In the genomic region with DNA sequence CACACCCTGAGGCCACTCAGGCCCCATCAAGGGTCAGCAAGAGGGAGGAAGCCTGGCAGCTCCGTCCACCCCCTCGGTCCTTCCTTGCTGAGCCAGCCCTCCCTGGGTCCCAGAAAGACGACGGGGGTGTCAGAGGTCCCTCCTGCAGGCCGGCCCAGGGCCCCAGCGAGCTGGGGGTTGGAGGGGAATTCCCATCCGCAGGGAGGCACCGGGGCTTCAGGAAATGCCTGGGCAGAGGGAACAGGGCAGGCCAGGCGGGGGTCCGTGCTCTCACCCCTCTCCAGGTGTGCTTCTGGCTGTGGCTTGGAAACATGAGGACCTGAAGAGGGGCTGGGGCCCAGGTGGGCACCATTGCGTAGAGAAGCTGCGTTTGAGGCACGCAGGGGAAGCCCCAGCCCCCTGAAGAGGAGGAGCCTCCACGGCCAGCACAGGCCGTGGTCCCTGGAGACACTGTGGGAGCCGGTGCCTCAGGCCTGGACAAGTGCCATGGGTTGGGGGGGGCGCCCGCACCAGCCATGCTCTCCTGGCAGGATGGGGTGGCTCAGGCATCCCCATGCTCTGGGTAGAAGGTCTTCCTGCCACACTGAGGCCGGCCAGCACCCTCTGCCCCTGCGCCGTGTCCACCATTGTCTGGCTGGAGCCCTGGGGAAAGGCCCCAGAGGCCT, we compare ENCODE assay signal across 15 cellular contexts.
DNase-seq lines count a peak whose midpoint lies in the region; ATAC-seq and TF ChIP-seq lines count a peak whose summit lies in the region.
"Had no signal": no experiment of that assay in that cellular context is flagged by ENCODE, and none has a peak within 500 bp of the region (broad histone marks: within the 10 kb centered on the region; RNA-seq: fewer than 3 reads in every experiment).

No MANE protein-coding gene starts in this region.

- no peaks in the 10 kb centered on the region for H3K36me3 ChIP-seq in HUES6 (ENCODE audit: control insufficient read depth, insufficient read depth, low read length)
- peaks cover 3% of the 10 kb centered on the region for H3K36me3 ChIP-seq in iPS-15b (ENCODE audit: control insufficient read depth, insufficient read depth, low read length)
- no peaks in the 10 kb centered on the region for H3K36me3 ChIP-seq in smooth muscle cell (ENCODE audit: low read depth)
- H3K36me3 ChIP-seq: tibial artery had no signal

- H3K27me3 ChIP-seq in HUES6 (ENCODE audit: control insufficient read depth, insufficient read depth, low read length) (peaks cover 43% of the 10 kb centered on the region), iPS-15b (ENCODE audit: control insufficient read depth, insufficient read depth, low read length) (peaks cover 12% of the 10 kb centered on the region), smooth muscle cell (ENCODE audit: low read depth) (no peaks in the 10 kb centered on the region)
- H3K27me3 ChIP-seq: tibial artery had no signal

- H3K4me3 ChIP-seq in HUES6 (ENCODE audit: low read depth, low read length): peak overlapping the region; percentile 41
- H3K4me3 ChIP-seq in iPS-15b (ENCODE audit: low read depth, low read length): peak overlapping the region; percentile 28
- H3K4me3 ChIP-seq in smooth muscle cell: no peak overlapping the region

- no peak overlapping the region for H2AFZ ChIP-seq in smooth muscle cell (ENCODE audit: low read depth)

- peaks cover 18% of the 10 kb centered on the region for H3K4me1 ChIP-seq in HUES6 (ENCODE audit: control insufficient read depth, insufficient read depth, low read length)
- H3K4me1 ChIP-seq in iPS-15b (ENCODE audit: control insufficient read depth, insufficient read depth, low read length): peaks cover 9% of the 10 kb centered on the region
- peaks cover 23% of the 10 kb centered on the region for H3K4me1 ChIP-seq in smooth muscle cell (ENCODE audit: low read depth)

- no peaks in the 10 kb centered on the region for H3F3A ChIP-seq in smooth muscle cell (ENCODE audit: low read depth)

- WGBS in smooth muscle cell (ENCODE audit: low lambda C conversion rate): 62% methylated on average over 21 of the region's 21 CpGs

- peak overlapping the region; percentile 43 for H3K9ac ChIP-seq in HUES6 (ENCODE audit: low read length)
- no peak overlapping the region for H3K9ac ChIP-seq in iPS-15b (ENCODE audit: low read depth, low read length)
- H3K9ac ChIP-seq in smooth muscle cell (ENCODE audit: low read depth): no peak overlapping the region

- CTCF ChIA-PET in GM10248 (lab: Yijun Ruan, JAX): no interaction called here

- peak overlapping the region; percentile 78 for H3K4me2 ChIP-seq in smooth muscle cell

- no peaks in the 10 kb centered on the region for H3K79me2 ChIP-seq in smooth muscle cell (ENCODE audit: low read depth)

- DNase-seq in GM10248 (ENCODE audit: extremely low spot score): peak; percentile 66
- DNase-seq in smooth muscle cell (lab: John Stamatoyannopoulos, UW; ENCODE audit: unreplicated experiment): no peak
- no peak for DNase-seq in KBM-7
- DNase-seq: activated CD4-positive, alpha-beta T cell treated with anti-CD3 and anti-CD28 coated beads for 4 hours; AML-193; Caco-2; NCI-H187 had no signal

- in situ Hi-C loops in KBM-7 (cut with MboI; ENCODE audit: low pct_unique_long_range_greater_than_20kb, low sequenced_read_pairs): no loop called here

- no peak overlapping the region for H3K27ac ChIP-seq in HUES6 (ENCODE audit: low read depth, low read length)
- no peak overlapping the region for H3K27ac ChIP-seq in smooth muscle cell (ENCODE audit: low read depth)
- H3K27ac ChIP-seq: RWPE1, tibial artery had no signal

- no peaks in the 10 kb centered on the region for H4K20me1 ChIP-seq in smooth muscle cell (ENCODE audit: low read depth)

- POLR2A ChIA-PET in GM10248 (lab: Yijun Ruan, JAX): no interaction called here

- ATAC-seq in GM21528 (IDR thresholded peaks at IDR 0.05; ENCODE audit: low FRiP score, unreplicated experiment) (no peak), GM18511 (IDR thresholded peaks at IDR 0.05; ENCODE audit: unreplicated experiment) (no peak), GM18858 (IDR thresholded peaks at IDR 0.05; ENCODE audit: unreplicated experiment) (no peak)
- ATAC-seq: left lobe of liver had no signal

- H3K9me3 ChIP-seq in HUES6 (ENCODE audit: control insufficient read depth, insufficient read depth, low read depth, low read length) (no peaks in the 10 kb centered on the region), iPS-15b (ENCODE audit: control insufficient read depth, insufficient read depth, low read length) (no peaks in the 10 kb centered on the region), smooth muscle cell (replicated peaks; ENCODE audit: low read depth) (no peaks in the 10 kb centered on the region)
- H3K9me3 ChIP-seq: Caco-2, tibial artery had no signal

- TF ChIP-seq CTCF in GM10248 (IDR thresholded peaks at IDR 0.05; ENCODE audit: control extremely low read depth, extremely low read depth, low read depth, missing control alignments) (no peak), smooth muscle cell (IDR thresholded peaks at IDR 0.05; ENCODE audit: borderline replicate concordance, insufficient read depth, poor library complexity, severe bottlenecking) (no peak)
